9 cellular contexts compared by ENCODE assay signal in genomic region chr6:4136354-4136831, GRCh38. TPM values are rescaled to one million over a fixed set of nuclear protein-coding genes. Genes with fewer than 3 reads are reported as not detected.
DNase-seq lines count a peak whose midpoint lies in the region; ATAC-seq and TF ChIP-seq lines count a peak whose summit lies in the region.
"Had no signal": no experiment of that assay in that cellular context is flagged by ENCODE, and none has a peak within 500 bp of the region (broad histone marks: within the 10 kb centered on the region; RNA-seq: fewer than 3 reads in every experiment).

No MANE protein-coding gene starts in this region.

- H3K4me3 ChIP-seq in lung: peak overlapping the region; percentile 75

- peak overlapping the region; percentile 81 to 86 for H3K27ac ChIP-seq in lung (ENCODE audit: low read depth in 1 of 2, low read length in 1 of 2)

- H3K4me1 Mint-ChIP-seq in activated naive CD4-positive, alpha-beta T cell treated with anti-CD3 and anti-CD28 coated beads, Interleukin-2, amount 10 ng/mL, durations not matched to agents 7 days and 5 days: peaks cover 22% of the 10 kb centered on the region
- H3K4me1 Mint-ChIP-seq in brain (peaks cover 54% of the 10 kb centered on the region), type B pancreatic cell (ENCODE audit: unreplicated experiment) (peaks cover 20% of the 10 kb centered on the region)

- peak overlapping the region; percentile 83 for H3K27ac Mint-ChIP-seq in activated naive CD4-positive, alpha-beta T cell treated with anti-CD3 and anti-CD28 coated beads, Interleukin-2, amount 10 ng/mL, durations not matched to agents 7 days and 5 days
- H3K27ac Mint-ChIP-seq in brain (peak overlapping the region; percentile 44 to 91 (median 59)), type B pancreatic cell (peak overlapping the region; percentile 44)

- no peaks in the 10 kb centered on the region for H3K27me3 ChIP-seq in lung (ENCODE audit: control insufficient read depth, insufficient read depth)

- intact Hi-C loops in sciatic nerve (cut with DNase I): no loop called here

- peaks cover 18% of the 10 kb centered on the region for H3K36me3 Mint-ChIP-seq in activated naive CD4-positive, alpha-beta T cell treated with anti-CD3 and anti-CD28 coated beads, Interleukin-2, amount 10 ng/mL, durations not matched to agents 7 days and 5 days
- peaks cover 24% of the 10 kb centered on the region for H3K36me3 Mint-ChIP-seq in brain
- H3K36me3 Mint-ChIP-seq in type B pancreatic cell: peaks cover 16% of the 10 kb centered on the region

- TF ChIP-seq CTCF in brain (conservative IDR thresholded peaks at IDR 0.05): no peak
- TF ChIP-seq CTCF in lung (IDR thresholded peaks at IDR 0.05; ENCODE audit: control extremely low read depth, extremely low read depth): no peak
- TF ChIP-seq CTCF in type B pancreatic cell (conservative IDR thresholded peaks at IDR 0.05): no peak
- no peak for TF ChIP-seq CTCF in omental fat pad (IDR thresholded peaks at IDR 0.05)

- H3K4me3 Mint-ChIP-seq in activated naive CD4-positive, alpha-beta T cell treated with anti-CD3 and anti-CD28 coated beads, Interleukin-2, amount 10 ng/mL, durations not matched to agents 7 days and 5 days: peak overlapping the region; percentile 79
- peak overlapping the region; percentile 79 to 93 (median 89) for H3K4me3 Mint-ChIP-seq in brain
- H3K4me3 Mint-ChIP-seq in type B pancreatic cell: peak overlapping the region; percentile 87

- H3K9me3 ChIP-seq in lung (ENCODE audit: control insufficient read depth in 2 of 2, insufficient read depth in 1 of 2, low read length in 1 of 2): no peaks in the 10 kb centered on the region

- no peaks in the 10 kb centered on the region for H3K27me3 Mint-ChIP-seq in activated naive CD4-positive, alpha-beta T cell treated with anti-CD3 and anti-CD28 coated beads, Interleukin-2, amount 10 ng/mL, durations not matched to agents 7 days and 5 days
- H3K27me3 Mint-ChIP-seq in brain (peaks cover 12% of the 10 kb centered on the region), type B pancreatic cell (peaks cover 8% of the 10 kb centered on the region)

- H3K4me1 ChIP-seq in lung (ENCODE audit: control insufficient read depth in 2 of 2, insufficient read depth in 2 of 2, low read length in 2 of 2): peaks cover 3 to 9% of the 10 kb centered on the region in 2 donors

- CTCF ChIA-PET in activated naive CD4-positive, alpha-beta T cell treated with anti-CD3 and anti-CD28 coated beads, Interleukin-2, amount 10 ng/mL, durations not matched to agents 7 days and 5 days (lab: Charles Lee): interaction anchor here (1.0 to 4.1 kb wide), 6 partner anchors 17 to 86 kb away, joined by 3 to 13 read pairs (median 4); no protein-coding TSS in a partner anchor

- WGBS in lung, 2 donors: 6 to 13% methylated on average over 1 of the region's 1 CpG

- DNase-seq in activated naive CD4-positive, alpha-beta T cell treated with anti-CD3 and anti-CD28 coated beads, Interleukin-2, amount 10 ng/mL, durations not matched to agents 7 days and 5 days: no peak
- no peak for DNase-seq in activated naive CD4-positive, alpha-beta T cell treated with Interleukin-2 at 50 U/mL for 16 hours
- no peak for DNase-seq in lung (ENCODE audit: low spot score)
- no peak for DNase-seq in type B pancreatic cell (ENCODE audit: extremely low spot score, unreplicated experiment)
- no peak for DNase-seq in sciatic nerve (ENCODE audit: low spot score)
- DNase-seq in omental fat pad (ENCODE audit: low spot score): no peak

- H3K9me3 Mint-ChIP-seq in activated naive CD4-positive, alpha-beta T cell treated with anti-CD3 and anti-CD28 coated beads, Interleukin-2, amount 10 ng/mL, durations not matched to agents 7 days and 5 days: peaks cover 6% of the 10 kb centered on the region
- H3K9me3 Mint-ChIP-seq in brain: peaks cover 2 to 15% (median 5%) of the 10 kb centered on the region in 5 experiments
- no peaks in the 10 kb centered on the region for H3K9me3 Mint-ChIP-seq in type B pancreatic cell

- ATAC-seq in lung (ENCODE audit: insufficient read depth, low FRiP score) (no peak), GM18909 (IDR thresholded peaks at IDR 0.05; ENCODE audit: poor library complexity, unreplicated experiment) (no peak), sciatic nerve (no peak), omental fat pad (ENCODE audit: low FRiP score) (no peak)

- H3K36me3 ChIP-seq in lung (ENCODE audit: control insufficient read depth in 2 of 2, insufficient read depth in 2 of 2, low read length in 2 of 2): peaks cover 0 to 4% of the 10 kb centered on the region in 2 donors

RNA-seq across cellular contexts. Expression of gene ECI2, which starts 1.0 kb away (rescaled TPM):
- polyA plus RNA-seq in brain (ENCODE audit: insufficient read depth, low read depth, low replicate concordance): 69.3 TPM
- total RNA-seq in lung: 10 to 100 TPM; 42.6 to 68.0 TPM
- polyA plus RNA-seq in lung: 10 to 100 TPM; 18.9 to 27.6 TPM
- total RNA-seq in type B pancreatic cell (ENCODE audit: low replicate concordance): 46.2 and 62.9 TPM in 2 replicates
- total RNA-seq in sciatic nerve: 43.5 TPM
- total RNA-seq in omental fat pad: 10 to 100 TPM; 48.8 to 82.2 (median 69.1) TPM

RNA-seq across cellular contexts. Expression of gene FAM217A, which starts 57.5 kb away (rescaled TPM):
- not detected for polyA plus RNA-seq in brain (ENCODE audit: insufficient read depth, low read depth, low replicate concordance)
- total RNA-seq in lung: not detected
- polyA plus RNA-seq in lung: not detected
- total RNA-seq in type B pancreatic cell (ENCODE audit: low replicate concordance): not detected in 2 replicates
- not detected for total RNA-seq in sciatic nerve
- total RNA-seq in omental fat pad: not detected
- total RNA-seq: G401 had no signal
